In the genomic region with DNA sequence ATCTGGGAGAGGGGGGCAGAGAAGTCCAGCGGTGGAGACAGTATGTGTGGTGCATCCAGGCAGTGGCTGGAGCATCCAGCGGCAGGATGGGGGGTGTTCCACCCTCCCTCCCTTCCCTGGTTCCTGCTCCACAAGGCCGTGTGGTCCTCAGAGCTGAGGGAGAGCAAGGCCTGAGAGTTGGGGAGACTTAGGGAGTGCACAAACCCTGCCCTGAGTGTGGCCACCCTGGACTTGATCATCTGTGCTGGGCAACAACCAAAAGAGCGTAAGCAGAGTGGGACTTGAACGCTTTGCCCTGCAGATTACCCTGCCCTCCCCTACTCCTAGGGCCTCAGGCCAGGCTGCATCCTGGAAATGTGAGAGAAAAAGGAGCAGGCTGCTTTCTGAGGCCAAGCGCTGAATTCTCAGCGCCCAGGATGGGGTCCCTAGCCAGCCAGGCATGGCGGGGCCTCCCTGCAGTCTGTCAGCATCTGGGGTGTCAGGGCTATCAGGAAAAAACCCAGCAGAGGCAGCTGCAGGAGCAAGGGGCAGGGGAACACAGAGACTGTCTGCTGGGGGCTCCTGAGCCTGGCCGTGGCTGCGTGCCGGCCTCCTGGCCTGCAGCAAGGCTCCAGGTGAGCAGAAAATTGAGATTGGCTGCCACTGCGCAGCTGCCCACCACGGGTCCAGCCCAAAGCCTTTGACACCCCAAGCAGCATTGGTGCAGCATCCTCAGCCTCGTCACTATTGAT, we compare ENCODE assay signal across 18 cellular contexts.
DNase-seq lines count a peak whose midpoint lies in the region; ATAC-seq and TF ChIP-seq lines count a peak whose summit lies in the region.
"Had no signal": no experiment of that assay in that cellular context is flagged by ENCODE, and none has a peak within 500 bp of the region (broad histone marks: within the 10 kb centered on the region; RNA-seq: fewer than 3 reads in every experiment).

No MANE protein-coding gene starts in this region.

- no peaks in the 10 kb centered on the region for H3K27me3 ChIP-seq in RWPE2 (ENCODE audit: insufficient read depth, poor library complexity, severe bottlenecking)
- peaks cover 22% of the 10 kb centered on the region for H3K27me3 ChIP-seq in lower lobe of right lung (ENCODE audit: low read depth)
- peaks cover 0 to 48% (median 0%) of the 10 kb centered on the region in 7 donors for H3K27me3 ChIP-seq in spleen (replicated peaks in 1 of 7)
- H3K27me3 ChIP-seq in A673 (replicated peaks; ENCODE audit: insufficient read depth, low read depth, low read length, poor library complexity), result no peaks in the 10 kb centered on the region
- H3K27me3 ChIP-seq: MG63 had no signal

- intact Hi-C loops in lower lobe of right lung (cut with DNase I) (no loop called here), spleen (cut with DNase I; ENCODE audit: low total_unique reads) (no loop called here), A673 (cut with micrococcal nuclease; ENCODE audit: unreplicated experiment) (no loop called here)

- ATAC-seq in RWPE2 (ENCODE audit: low read depth) (no peak), lower lobe of right lung (no peak), GM21576 (IDR thresholded peaks at IDR 0.05; ENCODE audit: unreplicated experiment) (no peak)
- ATAC-seq: K562 had no signal

- no TSS peak for BruUV-seq in A673 (replicated peaks; lab: Mats Ljungman, UMichigan)

- POLR2A ChIA-PET in A673 (lab: Charles Lee; ENCODE audit: low non-redundant PET), result no interaction called here

- H3K36me3 ChIP-seq in RWPE2 (ENCODE audit: low read depth) (no peaks in the 10 kb centered on the region), lower lobe of right lung (no peaks in the 10 kb centered on the region), spleen (no peaks in the 10 kb centered on the region), A673 (ENCODE audit: insufficient read depth, low read length, poor library complexity, severe bottlenecking) (no peaks in the 10 kb centered on the region)
- H3K36me3 ChIP-seq: MG63 had no signal

- TF ChIP-seq POLR2A in spleen (IDR thresholded peaks at IDR 0.05), result no peak

- CTCF ChIA-PET in A673 (lab: Charles Lee), result no interaction called here

- H3K9me3 ChIP-seq in RWPE2 (ENCODE audit: severe bottlenecking) (no peaks in the 10 kb centered on the region), lower lobe of right lung (no peaks in the 10 kb centered on the region), spleen (no peaks in the 10 kb centered on the region), A673 (ENCODE audit: low read depth, low read length, poor library complexity, severe bottlenecking) (no peaks in the 10 kb centered on the region)
- H3K9me3 ChIP-seq: MG63 had no signal

- H3K4me1 ChIP-seq in RWPE2 (ENCODE audit: insufficient read depth, poor library complexity, severe bottlenecking) (peaks cover under 1% of the 10 kb centered on the region), lower lobe of right lung (no peaks in the 10 kb centered on the region), spleen (no peaks in the 10 kb centered on the region), A673 (ENCODE audit: insufficient read depth, low read length, poor library complexity, severe bottlenecking) (no peaks in the 10 kb centered on the region)

- WGBS in spleen, 5 donors, result 70 to 83% (median 74%) methylated on average over 10 to 14 of the region's 14 CpGs

- H3K4me3 ChIP-seq in RWPE2 (ENCODE audit: severe bottlenecking) (no peak overlapping the region), lower lobe of right lung (no peak overlapping the region), spleen (no peak overlapping the region), A673 (ENCODE audit: low read depth, low read length, poor library complexity, severe bottlenecking) (no peak overlapping the region)
- H3K4me3 ChIP-seq: K562, MG63 had no signal

- TF ChIP-seq CTCF in RWPE2 (IDR thresholded peaks at IDR 0.05; ENCODE audit: poor library complexity, severe bottlenecking), result no peak
- TF ChIP-seq CTCF in lower lobe of right lung (IDR thresholded peaks at IDR 0.05), result no peak
- TF ChIP-seq CTCF in spleen (IDR thresholded peaks at IDR 0.05 in 8 of 11, conservative IDR thresholded peaks at IDR 0.05 in 3 of 11), result no peak
- no peak for TF ChIP-seq CTCF in A673 (conservative IDR thresholded peaks at IDR 0.05; ENCODE audit: low read depth, low read length)

- H3K27ac ChIP-seq in RWPE2 (ENCODE audit: poor library complexity, severe bottlenecking) (no peak overlapping the region), lower lobe of right lung (no peak overlapping the region), spleen (no peak overlapping the region), A673 (ENCODE audit: low read depth, low read length, poor library complexity, severe bottlenecking) (no peak overlapping the region)
- H3K27ac ChIP-seq: 22Rv1 had no signal

- peak; percentile 43 for DNase-seq in activated effector memory CD4-positive, alpha-beta T cell treated with anti-CD3 and anti-CD28 coated beads, Interleukin-2, amount 50 U/mL, for 16 hours
- no peak for DNase-seq in activated effector memory CD4-positive, alpha-beta T cell treated with Interleukin-2 at 50 U/mL for 16 hours
- peak; percentile 18 for DNase-seq in RWPE2 (ENCODE audit: low spot score)
- peak; percentile 30 for DNase-seq in lower lobe of right lung
- DNase-seq in spleen, result peak; percentile 38
- DNase-seq in UCSD-AML1 (lab: John Stamatoyannopoulos, UW; ENCODE audit: unreplicated experiment), result no peak
- DNase-seq in A673 (ENCODE audit: low spot score), result no peak
- DNase-seq: DMS79, MG63, NCI-H1417 treated with DMSO at 0.1 percent for 48 hours, NCI-H187, NCI-H446, NCI-H526 treated with DMSO at 0.1 percent for 48 hours, OCI-M1, SHP77 had no signal

Comparison
In these comparisons a context has a peak if more than half of its experiments do, and no peak if none do; other contexts are left out.
1. DNase-seq: peak in activated effector memory CD4-positive, alpha-beta T cell treated with anti-CD3 and anti-CD28 coated beads, Interleukin-2, amount 50 U/mL, for 16 hours (single experiment), RWPE2 (single experiment), lower lobe of right lung (single experiment) and spleen (single experiment); none in activated effector memory CD4-positive, alpha-beta T cell treated with Interleukin-2 at 50 U/mL for 16 hours (single experiment), UCSD-AML1 (single experiment) and A673 (single experiment).